1 cellular context compared by ENCODE assay signal in genomic region chr4:5979981-5980380, GRCh38.
TF ChIP-seq lines count a peak whose summit lies in the region.

No MANE protein-coding gene starts in this region.

TF ChIP-seq in IMR-90, 13 proteins besides CTCF, POLR2A, EP300 and RAD21 (continued from another document):
- TF ChIP-seq RFX5 (IDR thresholded peaks at IDR 0.05; ENCODE audit: low read depth, low read length) (no peak), MAFK (IDR thresholded peaks at IDR 0.05; ENCODE audit: low read depth, low read length) (no peak), BHLHE40 (IDR thresholded peaks at IDR 0.05; ENCODE audit: low read depth, low read length) (no peak), SMC3 (IDR thresholded peaks at IDR 0.05; ENCODE audit: low read depth, low read length) (no peak), MXI1 (IDR thresholded peaks at IDR 0.05; ENCODE audit: borderline replicate concordance, low read depth, low read length) (no peak), RCOR1 (IDR thresholded peaks at IDR 0.05; ENCODE audit: insufficient replicate concordance, low read length) (no peak)
- TF ChIP-seq, protein P1, sequence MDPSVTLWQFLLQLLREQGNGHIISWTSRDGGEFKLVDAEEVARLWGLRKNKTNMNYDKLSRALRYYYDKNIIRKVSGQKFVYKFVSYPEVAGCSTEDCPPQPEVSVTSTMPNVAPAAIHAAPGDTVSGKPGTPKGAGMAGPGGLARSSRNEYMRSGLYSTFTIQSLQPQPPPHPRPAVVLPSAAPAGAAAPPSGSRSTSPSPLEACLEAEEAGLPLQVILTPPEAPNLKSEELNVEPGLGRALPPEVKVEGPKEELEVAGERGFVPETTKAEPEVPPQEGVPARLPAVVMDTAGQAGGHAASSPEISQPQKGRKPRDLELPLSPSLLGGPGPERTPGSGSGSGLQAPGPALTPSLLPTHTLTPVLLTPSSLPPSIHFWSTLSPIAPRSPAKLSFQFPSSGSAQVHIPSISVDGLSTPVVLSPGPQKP (IDR thresholded peaks at IDR 0.05; ENCODE audit: borderline replicate concordance, low read depth, low read length): no peak
